Comparison of ENCODE assay signal across 9 cellular contexts in the genomic region with DNA sequence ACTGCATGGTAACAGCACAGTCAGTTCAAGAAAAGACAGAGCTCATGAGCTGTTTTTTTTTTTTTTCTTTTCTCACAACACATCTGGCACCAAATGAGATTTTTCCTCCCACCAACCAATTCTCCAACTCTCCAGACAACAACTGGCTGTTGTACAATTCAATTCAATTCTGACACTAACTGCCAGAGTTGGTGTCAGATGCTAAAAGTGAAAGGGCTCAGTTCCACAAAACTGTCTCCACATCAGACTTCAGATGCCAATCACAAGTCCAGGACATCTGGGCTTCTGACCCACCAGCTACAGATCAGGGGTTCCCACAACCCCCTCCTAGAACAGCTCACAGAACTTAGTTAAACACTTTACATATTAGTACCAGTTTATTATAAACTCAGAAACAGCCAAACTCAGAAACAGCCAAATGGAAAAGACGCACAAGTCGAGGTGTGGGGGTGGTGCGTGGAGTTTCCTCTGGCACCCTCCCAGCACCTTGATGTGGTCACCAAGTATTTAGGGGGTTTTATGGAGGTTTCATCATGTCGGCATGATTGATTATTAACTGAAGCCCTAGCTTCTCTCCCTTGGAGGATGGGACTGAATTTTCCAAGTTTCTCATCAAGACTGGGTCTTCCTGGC. TPM values are rescaled to one million over a fixed set of nuclear protein-coding genes. Genes with fewer than 3 reads are reported as not detected.
DNase-seq lines count a peak whose midpoint lies in the region; ATAC-seq and TF ChIP-seq lines count a peak whose summit lies in the region.
"Had no signal": no experiment of that assay in that cellular context is flagged by ENCODE, and none has a peak within 500 bp of the region (broad histone marks: within the 10 kb centered on the region; RNA-seq: fewer than 3 reads in every experiment).

No MANE protein-coding gene starts in this region.

- H3K9me3 Mint-ChIP-seq in CD4-positive, CD25-positive, alpha-beta regulatory T cell, result peaks cover 0 to 1% (median 0%) of the 10 kb centered on the region in 7 donors

- peak; percentile 36 to 48 (median 38) for DNase-seq in CD4-positive, CD25-positive, alpha-beta regulatory T cell
- DNase-seq in T-helper 2 cell (peak; percentile 16 to 69 (median 39)), UCSD-AML1 (lab: John Stamatoyannopoulos, UW; ENCODE audit: unreplicated experiment) (no peak), foreskin melanocyte (no peak), lower lobe of right lung (no peak)
- peak; percentile 52 for DNase-seq in effector CD8-positive, alpha-beta T cell (lab: John Stamatoyannopoulos, UW)

- no peaks in the 10 kb centered on the region for H3K36me3 ChIP-seq in CD4-positive, CD25-positive, alpha-beta regulatory T cell (ENCODE audit: control insufficient read depth, insufficient read depth, low read length)
- H3K36me3 ChIP-seq in gastroesophageal sphincter (no peaks in the 10 kb centered on the region), lower lobe of right lung (no peaks in the 10 kb centered on the region)
- H3K36me3 ChIP-seq: SJSA1 had no signal

- intact Hi-C loops in lower lobe of right lung (cut with DNase I), result no loop called here

- no peaks in the 10 kb centered on the region for H3K27me3 ChIP-seq in CD4-positive, CD25-positive, alpha-beta regulatory T cell (ENCODE audit: control insufficient read depth, insufficient read depth, low read length)
- H3K27me3 ChIP-seq in gastroesophageal sphincter (no peaks in the 10 kb centered on the region), lower lobe of right lung (ENCODE audit: low read depth) (no peaks in the 10 kb centered on the region)
- H3K27me3 ChIP-seq: SJSA1 had no signal

- 70% methylated on average over 4 of the region's 4 CpGs; no CpG with 5 or more reads in 1 of the 2 donors for WGBS in gastroesophageal sphincter (ENCODE audit: low coverage in 1 of 2), 2 donors

- H3K4me3 ChIP-seq in CD4-positive, CD25-positive, alpha-beta regulatory T cell (ENCODE audit: low read depth, low read length), result no peak overlapping the region
- H3K4me3 ChIP-seq in gastroesophageal sphincter (no peak overlapping the region), lower lobe of right lung (no peak overlapping the region)
- H3K4me3 ChIP-seq: SJSA1 had no signal

- peak in 1 of 2 donors; percentile 33 for ATAC-seq in CD4-positive, CD25-positive, alpha-beta regulatory T cell (ENCODE audit: low read depth in 2 of 2)
- peak; percentile 77 for ATAC-seq in GM21737 (IDR thresholded peaks at IDR 0.05; ENCODE audit: unreplicated experiment)
- no peak for ATAC-seq in gastroesophageal sphincter
- ATAC-seq in lower lobe of right lung, result no peak

- no peak for TF ChIP-seq CTCF in gastroesophageal sphincter (IDR thresholded peaks at IDR 0.05)
- TF ChIP-seq CTCF in lower lobe of right lung (IDR thresholded peaks at IDR 0.05), result no peak

- TF ChIP-seq EP300 in gastroesophageal sphincter (IDR thresholded peaks at IDR 0.05), result no peak

- no peaks in the 10 kb centered on the region for H3K36me3 Mint-ChIP-seq in CD4-positive, CD25-positive, alpha-beta regulatory T cell

- no peak for TF ChIP-seq POLR2A in gastroesophageal sphincter (IDR thresholded peaks at IDR 0.05)

- H3K4me3 Mint-ChIP-seq in CD4-positive, CD25-positive, alpha-beta regulatory T cell, result peak overlapping the region in 2 of 4 donors; percentile 23 to 51

- H3K4me1 Mint-ChIP-seq in CD4-positive, CD25-positive, alpha-beta regulatory T cell, result peaks cover 16 to 23% (median 19%) of the 10 kb centered on the region in 4 donors

- peak overlapping the region in 2 of 3 donors; percentile 16 to 78 for H3K27ac Mint-ChIP-seq in CD4-positive, CD25-positive, alpha-beta regulatory T cell

- peaks cover 12% of the 10 kb centered on the region for H3K4me1 ChIP-seq in CD4-positive, CD25-positive, alpha-beta regulatory T cell (ENCODE audit: control insufficient read depth, insufficient read depth, low read length, poor library complexity, severe bottlenecking)
- H3K4me1 ChIP-seq in gastroesophageal sphincter (no peaks in the 10 kb centered on the region), lower lobe of right lung (no peaks in the 10 kb centered on the region)
- H3K4me1 ChIP-seq: SJSA1 had no signal

- no peaks in the 10 kb centered on the region for H3K9me3 ChIP-seq in CD4-positive, CD25-positive, alpha-beta regulatory T cell (ENCODE audit: control insufficient read depth in 2 of 2, low read length in 2 of 2)
- H3K9me3 ChIP-seq in gastroesophageal sphincter (no peaks in the 10 kb centered on the region), lower lobe of right lung (no peaks in the 10 kb centered on the region)
- H3K9me3 ChIP-seq: SJSA1 had no signal

- H3K27ac ChIP-seq in CD4-positive, CD25-positive, alpha-beta regulatory T cell (ENCODE audit: insufficient read depth, low read length, poor library complexity, severe bottlenecking), result no peak overlapping the region
- H3K27ac ChIP-seq in gastroesophageal sphincter (no peak overlapping the region), lower lobe of right lung (no peak overlapping the region)
- H3K27ac ChIP-seq: SJSA1 had no signal

- no peaks in the 10 kb centered on the region for H3K27me3 Mint-ChIP-seq in CD4-positive, CD25-positive, alpha-beta regulatory T cell

RNA-seq across cellular contexts. Expression of gene LRRC8D, which starts 39.2 kb away (rescaled TPM):
- 23.6 TPM for total RNA-seq in CD4-positive, CD25-positive, alpha-beta regulatory T cell
- 10 to 100 TPM; 45.4 to 69.0 (median 56.8) TPM for polyA plus RNA-seq in CD4-positive, CD25-positive, alpha-beta regulatory T cell
- total RNA-seq in gastroesophageal sphincter (1 to 10 TPM; 4.7 to 8.5 (median 6.5) TPM), lower lobe of right lung (22.2 TPM)

Comparison
In these comparisons a context has a peak if more than half of its experiments do, and no peak if none do; other contexts are left out.
1. DNase-seq: peak in CD4-positive, CD25-positive, alpha-beta regulatory T cell (3 of 3), T-helper 2 cell (5 of 5) and effector CD8-positive, alpha-beta T cell (single experiment); none in UCSD-AML1 (single experiment), foreskin melanocyte (single experiment) and lower lobe of right lung (single experiment).